Comparison of ENCODE assay signal across 17 cellular contexts in the genomic region with DNA sequence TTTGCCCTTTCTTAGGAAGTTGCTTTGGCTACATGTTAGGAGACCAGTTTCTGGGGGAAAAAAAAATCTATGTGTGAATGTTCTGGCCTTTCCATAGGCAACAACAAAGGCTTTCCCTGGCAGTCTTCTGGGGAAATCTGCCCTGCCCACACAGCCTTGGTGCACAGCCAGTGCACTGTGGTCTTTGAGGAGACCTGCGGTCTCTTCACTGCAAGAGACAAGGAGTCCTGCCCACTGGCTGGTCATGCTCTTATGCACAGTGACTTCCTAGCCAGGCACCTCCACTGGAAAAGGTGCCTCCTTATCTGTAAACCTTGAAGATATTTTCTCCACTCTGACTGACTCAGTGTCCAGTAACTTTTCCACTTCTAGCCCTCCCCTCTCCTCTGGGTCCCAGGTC.
DNase-seq lines count a peak whose midpoint lies in the region; TF ChIP-seq lines count a peak whose summit lies in the region.
"Had no signal": no experiment of that assay in that cellular context is flagged by ENCODE, and none has a peak within 500 bp of the region (broad histone marks: within the 10 kb centered on the region; RNA-seq: fewer than 3 reads in every experiment).

No MANE protein-coding gene starts in this region.

- TF ChIP-seq EP300 in SK-N-SH (IDR thresholded peaks at IDR 0.05; ENCODE audit: borderline replicate concordance in 1 of 2, low read depth in 1 of 2, low read length in 1 of 2): no peak

- H3K4me2 ChIP-seq in SK-N-SH: peak overlapping the region; percentile 29; the same call in 1 of the 2 replicates
- H3K4me2 ChIP-seq in hepatocyte: no peak overlapping the region

- CTCF ChIA-PET in SK-N-SH (lab: Yijun Ruan, JAX): no interaction called here

- H2AFZ ChIP-seq in SK-N-SH (ENCODE audit: low read depth) (no peak overlapping the region), hepatocyte (no peak overlapping the region)

- peaks cover 5% of the 10 kb centered on the region for H3K4me1 Mint-ChIP-seq in nephron
- H3K4me1 Mint-ChIP-seq: B cell, H9 had no signal

- TF ChIP-seq CTCF in SK-N-SH (IDR thresholded peaks at IDR 0.05) (no peak), nephron (IDR thresholded peaks at IDR 0.05; ENCODE audit: unreplicated experiment in 3 of 3) (no peak), hepatocyte (IDR thresholded peaks at IDR 0.05; ENCODE audit: poor library complexity) (no peak)

- peaks cover 18% of the 10 kb centered on the region for H3K9me3 Mint-ChIP-seq in nephron
- H3K9me3 Mint-ChIP-seq: CD4-positive, alpha-beta T cell had no signal

- H4K20me1 ChIP-seq in SK-N-SH (ENCODE audit: insufficient read depth): no peaks in the 10 kb centered on the region
- no peaks in the 10 kb centered on the region for H4K20me1 ChIP-seq in hepatocyte (ENCODE audit: insufficient read depth, poor library complexity, severe bottlenecking)

- H3K27ac ChIP-seq in SK-N-SH (ENCODE audit: low read depth in 2 of 2, low read length in 1 of 2) (no peak overlapping the region), hepatocyte (no peak overlapping the region)
- H3K27ac ChIP-seq: HL-60 had no signal

- POLR2A ChIA-PET in SK-N-SH (lab: Yijun Ruan, JAX): no interaction called here

- H3K27ac Mint-ChIP-seq in nephron: peak overlapping the region in 2 of 3 experiments; percentile 68 to 82
- H3K27ac Mint-ChIP-seq: B cell; CD4-positive, alpha-beta T cell; H9; IgD-negative memory B cell had no signal

- peaks cover under 1% of the 10 kb centered on the region for H3K27me3 Mint-ChIP-seq in nephron (ENCODE audit: low read depth)
- H3K27me3 Mint-ChIP-seq: CD4-positive, alpha-beta T cell had no signal

- no peak overlapping the region for H3K9ac ChIP-seq in SK-N-SH

- H3F3A ChIP-seq in SK-N-SH (replicated peaks; ENCODE audit: insufficient read depth): peaks cover 3% of the 10 kb centered on the region

- H3K9me3 ChIP-seq in SK-N-SH (no peaks in the 10 kb centered on the region), hepatocyte (ENCODE audit: low read depth) (no peaks in the 10 kb centered on the region)

- no peak overlapping the region for H3K4me3 ChIP-seq in SK-N-SH (ENCODE audit: low read depth in 2 of 2, low read length in 1 of 2)
- no peak overlapping the region for H3K4me3 ChIP-seq in hepatocyte
- H3K4me3 ChIP-seq: GM12878 had no signal

- DNase-seq in HT1080 (ENCODE audit: low read depth) (peak; percentile 36), SK-N-SH (no peak), renal cortical epithelial cell (ENCODE audit: low read depth) (peak; percentile 45), MV-4-11 (lab: John Stamatoyannopoulos, UW) (no peak), cardiac septum (ENCODE audit: low spot score) (no peak), hepatocyte (ENCODE audit: low spot score) (no peak)
- DNase-seq: C1 segment of cervical spinal cord; Calu3; CD4-positive, alpha-beta T cell; DMS79; GOT3; H9 had no signal

- no peak for TF ChIP-seq RAD21 in SK-N-SH (IDR thresholded peaks at IDR 0.05; ENCODE audit: low read length)

- H3K4me1 ChIP-seq in SK-N-SH (ENCODE audit: control insufficient read depth in 1 of 2, insufficient read depth in 2 of 2, low read depth in 1 of 2, low read length in 1 of 2): no peaks in the 10 kb centered on the region
- H3K4me1 ChIP-seq in hepatocyte (ENCODE audit: insufficient read depth): no peaks in the 10 kb centered on the region

- H3K36me3 ChIP-seq in SK-N-SH (replicated peaks in 1 of 2; ENCODE audit: control insufficient read depth in 1 of 2, insufficient read depth in 2 of 2, low read length in 1 of 2) (no peaks in the 10 kb centered on the region), hepatocyte (replicated peaks; ENCODE audit: insufficient read depth, low read depth) (no peaks in the 10 kb centered on the region)

- H3K9me2 ChIP-seq in SK-N-SH (no peaks in the 10 kb centered on the region), hepatocyte (replicated peaks; ENCODE audit: insufficient read depth) (no peaks in the 10 kb centered on the region)

- H3K4me3 Mint-ChIP-seq in nephron: no peak overlapping the region
- H3K4me3 Mint-ChIP-seq: B cell; CD4-positive, alpha-beta T cell; H9; IgD-negative memory B cell had no signal

- H3K79me2 ChIP-seq in SK-N-SH (ENCODE audit: insufficient read depth) (no peaks in the 10 kb centered on the region), hepatocyte (no peaks in the 10 kb centered on the region)

- intact Hi-C loops in cardiac septum (cut with DNase I): no loop called here

- H3K36me3 Mint-ChIP-seq in nephron (ENCODE audit: low read depth): peaks cover 6% of the 10 kb centered on the region
- H3K36me3 Mint-ChIP-seq: IgD-negative memory B cell had no signal

- H3K27me3 ChIP-seq in SK-N-SH (ENCODE audit: insufficient read depth) (no peaks in the 10 kb centered on the region), hepatocyte (no peaks in the 10 kb centered on the region)

- WGBS in SK-N-SH (ENCODE audit: low lambda C conversion rate): 80% methylated on average over 1 of the region's 1 CpG
- 90% methylated on average over 1 of the region's 1 CpG for WGBS in hepatocyte (ENCODE audit: low lambda C conversion rate, missing lambda C conversion rate)

TF ChIP-seq in SK-N-SH, 30 proteins besides CTCF, POLR2A, EP300 and RAD21:
- TF ChIP-seq ZBTB33 (IDR thresholded peaks at IDR 0.05; ENCODE audit: borderline replicate concordance, low read depth) (no peak), SMC3 (IDR thresholded peaks at IDR 0.05; ENCODE audit: low read depth, low read length) (no peak), PBX3 (IDR thresholded peaks at IDR 0.05) (no peak), USF2 (IDR thresholded peaks at IDR 0.05; ENCODE audit: borderline replicate concordance, low read depth, low read length) (no peak), SIN3A (IDR thresholded peaks at IDR 0.05; ENCODE audit: borderline replicate concordance, low read depth, low read length) (no peak), MAX (IDR thresholded peaks at IDR 0.05; ENCODE audit: low read depth) (no peak), MXI1 (IDR thresholded peaks at IDR 0.05; ENCODE audit: low read depth, low read length) (no peak)

Comparison
In these comparisons a context has a peak if more than half of its experiments do, and no peak if none do; other contexts are left out.
1. DNase-seq: peak in HT1080 (single experiment) and renal cortical epithelial cell (single experiment); none in SK-N-SH (single experiment), MV-4-11 (single experiment), cardiac septum (single experiment) and hepatocyte (single experiment).